25 cellular contexts compared by ENCODE assay signal in the genomic region with DNA sequence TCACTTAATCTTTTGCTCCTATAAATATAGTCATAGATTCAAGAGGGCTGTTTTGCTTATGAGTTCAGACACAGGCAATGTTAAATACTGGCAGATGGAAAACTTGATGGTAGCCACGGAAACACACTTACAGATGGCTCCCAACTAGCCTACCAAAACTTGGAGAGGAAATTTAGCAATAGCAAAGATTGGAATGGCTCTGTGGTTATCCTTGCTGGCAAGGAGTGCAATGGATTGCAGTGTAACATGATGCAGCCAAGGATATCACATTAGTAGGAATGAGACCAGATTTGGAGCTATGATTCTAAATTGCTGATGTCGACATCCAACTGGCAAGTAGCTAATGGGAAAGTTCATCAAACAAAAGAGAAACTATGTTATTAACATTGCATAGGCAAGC.
DNase-seq lines count a peak whose midpoint lies in the region; ATAC-seq and TF ChIP-seq lines count a peak whose summit lies in the region.
"Had no signal": no experiment of that assay in that cellular context is flagged by ENCODE, and none has a peak within 500 bp of the region (broad histone marks: within the 10 kb centered on the region; RNA-seq: fewer than 3 reads in every experiment).

No MANE protein-coding gene starts in this region.

- no peak overlapping the region for H3K27ac ChIP-seq in left lung
- H3K27ac ChIP-seq: cardiac muscle cell, esophagus squamous epithelium, ovary, upper lobe of right lung had no signal

- H3K36me3 Mint-ChIP-seq in activated naive CD4-positive, alpha-beta T cell treated with anti-CD3 and anti-CD28 coated beads, Interleukin-2, amount 50 U/mL, for 72 hours, result no peaks in the 10 kb centered on the region

- H3K27me3 ChIP-seq in left lung, result peaks cover 0 to 4% of the 10 kb centered on the region in 2 donors
- H3K27me3 ChIP-seq: cardiac muscle cell, esophagus squamous epithelium, ovary, upper lobe of right lung had no signal

- ATAC-seq in left lung, result peak; percentile 45
- no peak for ATAC-seq in activated naive CD4-positive, alpha-beta T cell treated with anti-CD3 and anti-CD28 coated beads, Interleukin-2, amount 50 U/mL, for 72 hours
- ATAC-seq: upper lobe of right lung had no signal

- intact Hi-C loops in left lung (cut with DNase I), result no loop called here

- no peak overlapping the region for H3K27ac Mint-ChIP-seq in activated naive CD4-positive, alpha-beta T cell treated with anti-CD3 and anti-CD28 coated beads, Interleukin-2, amount 50 U/mL, for 72 hours
- H3K27ac Mint-ChIP-seq: T-helper 1 cell treated with Interleukin-12 subunit alpha and Interleukin-12 subunit beta and Interleukin-4 antibody, amounts not matched to agents 30 μg/mL and 1 μg/mL, for 36 hours had no signal

- H3K4me1 ChIP-seq in left lung, result no peaks in the 10 kb centered on the region
- H3K4me1 ChIP-seq: esophagus squamous epithelium, upper lobe of right lung had no signal

- H3K9me3 Mint-ChIP-seq in activated naive CD4-positive, alpha-beta T cell treated with anti-CD3 and anti-CD28 coated beads, Interleukin-2, amount 50 U/mL, for 72 hours, result no peaks in the 10 kb centered on the region

- DNase-seq in DMS 273 (lab: John Stamatoyannopoulos, UW; ENCODE audit: unreplicated experiment) (peak; percentile 63), RPMI7951 (ENCODE audit: low read depth) (peak; percentile 24), fibroblast of gingiva (ENCODE audit: low read depth) (peak; percentile 92), left lung (no peak), NCI-H2107 treated with DMSO at 0.1 percent for 48 hours (lab: John Stamatoyannopoulos, UW; ENCODE audit: unreplicated experiment) (no peak), KG1 (lab: John Stamatoyannopoulos, UW) (no peak)
- DNase-seq in activated naive CD4-positive, alpha-beta T cell treated with anti-CD3 and anti-CD28 coated beads, Interleukin-2, amount 50 U/mL, for 72 hours (ENCODE audit: low spot score in 2 of 2), result no peak
- no peak for DNase-seq in activated CD8-positive, alpha-beta memory T cell treated with anti-CD3 and anti-CD28 coated beads for 24 hours
- DNase-seq: activated CD4-positive, alpha-beta T cell treated with anti-CD3 and anti-CD28 coated beads, Interleukin-2, amount 50 U/mL, for 4 hours; C1 segment of cervical spinal cord; COR-L47; DMS79; esophagus squamous epithelium; IMR-90; kidney glomerular epithelial cell; NCI-H1092; NCI-H187 treated with DMSO at 0.1 percent for 48 hours; NCI-H226; NCI-H774; ovary; stimulated activated CD4-positive, alpha-beta T cell treated with anti-CD3 and anti-CD28 coated beads, Interleukin-12 subunit alpha, Interleukin-12 subunit beta, amount 100 ng/mL, for 4 hours; stimulated activated CD4-positive, alpha-beta T cell treated with anti-CD3 and anti-CD28 coated beads, Interleukin-4, amount 100 ng/mL, for 1 hour; upper lobe of right lung had no signal

- H3K4me3 ChIP-seq in left lung, result no peak overlapping the region
- H3K4me3 ChIP-seq: cardiac muscle cell, esophagus squamous epithelium, ovary, upper lobe of right lung had no signal

- H3K36me3 ChIP-seq in left lung, result no peaks in the 10 kb centered on the region
- H3K36me3 ChIP-seq: cardiac muscle cell, esophagus squamous epithelium, ovary, upper lobe of right lung had no signal

- H3K9me3 ChIP-seq in left lung, result no peaks in the 10 kb centered on the region
- H3K9me3 ChIP-seq: esophagus squamous epithelium, ovary, upper lobe of right lung had no signal

- TF ChIP-seq CTCF in left lung (IDR thresholded peaks at IDR 0.05), result no peak

Comparison
In these comparisons a context has a peak if more than half of its experiments do, and no peak if none do; other contexts are left out.
1. DNase-seq: peak in DMS 273 (single experiment), RPMI7951 (single experiment) and fibroblast of gingiva (single experiment); none in left lung (0 of 2), activated naive CD4-positive, alpha-beta T cell treated with anti-CD3 and anti-CD28 coated beads, Interleukin-2, amount 50 U/mL, for 72 hours (0 of 2), NCI-H2107 treated with DMSO at 0.1 percent for 48 hours (single experiment), KG1 (single experiment) and activated CD8-positive, alpha-beta memory T cell treated with anti-CD3 and anti-CD28 coated beads for 24 hours (single experiment).